ENCODE assay signal across 17 cellular contexts in genomic region chr16:73152731-73153130, GRCh38.
DNase-seq lines count a peak whose midpoint lies in the region; ATAC-seq and TF ChIP-seq lines count a peak whose summit lies in the region.
"Had no signal": no experiment of that assay in that cellular context is flagged by ENCODE, and none has a peak within 500 bp of the region (broad histone marks: within the 10 kb centered on the region; RNA-seq: fewer than 3 reads in every experiment).

No MANE protein-coding gene starts in this region.

- no peaks in the 10 kb centered on the region for H3K36me3 Mint-ChIP-seq in activated CD4-positive, alpha-beta T cell treated with anti-CD3 and anti-CD28 coated beads, Interleukin-2, amount 10 ng/mL, durations not matched to agents 7 days and 5 days (ENCODE audit: low read depth)
- no peaks in the 10 kb centered on the region for H3K36me3 Mint-ChIP-seq in activated naive CD4-positive, alpha-beta T cell treated with anti-CD3 and anti-CD28 coated beads, Interleukin-2, amount 10 ng/mL, durations not matched to agents 7 days and 5 days

- POLR2A ChIA-PET in activated CD4-positive, alpha-beta T cell treated with anti-CD3 and anti-CD28 coated beads, Interleukin-2, amount 10 ng/mL, durations not matched to agents 7 days and 5 days (lab: Charles Lee): no interaction called here

- H3K9me3 Mint-ChIP-seq in activated CD4-positive, alpha-beta T cell treated with anti-CD3 and anti-CD28 coated beads, Interleukin-2, amount 10 ng/mL, durations not matched to agents 7 days and 5 days: no peaks in the 10 kb centered on the region
- no peaks in the 10 kb centered on the region for H3K9me3 Mint-ChIP-seq in activated naive CD4-positive, alpha-beta T cell treated with anti-CD3 and anti-CD28 coated beads, Interleukin-2, amount 10 ng/mL, durations not matched to agents 7 days and 5 days
- H3K9me3 Mint-ChIP-seq: activated CD4-positive, alpha-beta T cell treated with anti-CD3 and anti-CD28 coated beads, Interleukin-2, amount 10 ng/mL, durations not matched to agents 24 days and 14 days had no signal

- no peak for TF ChIP-seq CTCF in cardiac muscle cell (IDR thresholded peaks at IDR 0.05; ENCODE audit: low read depth, low read length)
- no peak for TF ChIP-seq CTCF in WERI-Rb-1 (IDR thresholded peaks at IDR 0.05; ENCODE audit: low read depth, low read length)
- no peak for TF ChIP-seq CTCF in upper lobe of left lung (IDR thresholded peaks at IDR 0.05)

- CTCF ChIA-PET in activated CD4-positive, alpha-beta T cell treated with anti-CD3 and anti-CD28 coated beads, Interleukin-2, amount 10 ng/mL, durations not matched to agents 7 days and 5 days (lab: Charles Lee): no interaction called here
- CTCF ChIA-PET in activated naive CD4-positive, alpha-beta T cell treated with anti-CD3 and anti-CD28 coated beads, Interleukin-2, amount 10 ng/mL, durations not matched to agents 7 days and 5 days (lab: Charles Lee): no interaction called here

- no peak for TF ChIP-seq EP300 in upper lobe of left lung (IDR thresholded peaks at IDR 0.05)

- ATAC-seq in Right ventricle myocardium superior (ENCODE audit: poor library complexity): no peak
- no peak for ATAC-seq in upper lobe of left lung (ENCODE audit: low FRiP score in 2 of 2)

- H3K27ac ChIP-seq in cardiac muscle cell (peak overlapping the region; percentile 0), WERI-Rb-1 (no peak overlapping the region), upper lobe of left lung (peak overlapping the region in 3 of 4 donors; percentile 24 to 53 (median 50))
- H3K27ac ChIP-seq: parathyroid adenoma, PC-9 had no signal

- H3K27me3 ChIP-seq in cardiac muscle cell (no peaks in the 10 kb centered on the region), WERI-Rb-1 (ENCODE audit: insufficient read depth, low read depth, severe bottlenecking) (no peaks in the 10 kb centered on the region), upper lobe of left lung (no peaks in the 10 kb centered on the region)
- H3K27me3 ChIP-seq: adrenal gland, esophagus muscularis mucosa, testis had no signal

- H3K4me3 ChIP-seq in cardiac muscle cell (no peak overlapping the region), WERI-Rb-1 (ENCODE audit: low read depth, low read length) (no peak overlapping the region), upper lobe of left lung (no peak overlapping the region)
- H3K4me3 ChIP-seq: adrenal gland, esophagus muscularis mucosa, PC-9, testis had no signal

- H3K4me1 Mint-ChIP-seq in activated CD4-positive, alpha-beta T cell treated with anti-CD3 and anti-CD28 coated beads, Interleukin-2, amount 10 ng/mL, durations not matched to agents 7 days and 5 days: no peaks in the 10 kb centered on the region
- H3K4me1 Mint-ChIP-seq in activated naive CD4-positive, alpha-beta T cell treated with anti-CD3 and anti-CD28 coated beads, Interleukin-2, amount 10 ng/mL, durations not matched to agents 7 days and 5 days: no peaks in the 10 kb centered on the region
- H3K4me1 Mint-ChIP-seq: activated CD4-positive, alpha-beta T cell treated with anti-CD3 and anti-CD28 coated beads, Interleukin-2, amount 10 ng/mL, durations not matched to agents 24 days and 14 days had no signal

- TF ChIP-seq POLR2A in upper lobe of left lung (IDR thresholded peaks at IDR 0.05): no peak

- intact Hi-C loops in Right ventricle myocardium superior (cut with DNase I): no loop called here

- H3K4me1 ChIP-seq in cardiac muscle cell (ENCODE audit: low read depth): peaks cover 12% of the 10 kb centered on the region
- H3K4me1 ChIP-seq in upper lobe of left lung: peaks cover 0 to 18% (median 11%) of the 10 kb centered on the region in 4 donors
- H3K4me1 ChIP-seq: parathyroid adenoma, testis had no signal

- H3K36me3 ChIP-seq in cardiac muscle cell (no peaks in the 10 kb centered on the region), WERI-Rb-1 (no peaks in the 10 kb centered on the region), upper lobe of left lung (no peaks in the 10 kb centered on the region)
- H3K36me3 ChIP-seq: adrenal gland, esophagus muscularis mucosa had no signal

- 35 to 38% methylated on average over 6 of the region's 6 CpGs for WGBS in upper lobe of left lung, 2 donors

- H3K4me3 Mint-ChIP-seq in activated CD4-positive, alpha-beta T cell treated with anti-CD3 and anti-CD28 coated beads, Interleukin-2, amount 10 ng/mL, durations not matched to agents 7 days and 5 days: no peak overlapping the region
- H3K4me3 Mint-ChIP-seq in activated naive CD4-positive, alpha-beta T cell treated with anti-CD3 and anti-CD28 coated beads, Interleukin-2, amount 10 ng/mL, durations not matched to agents 7 days and 5 days: no peak overlapping the region
- H3K4me3 Mint-ChIP-seq: activated CD4-positive, alpha-beta T cell treated with anti-CD3 and anti-CD28 coated beads, Interleukin-2, amount 10 ng/mL, durations not matched to agents 24 days and 14 days had no signal

- no peak overlapping the region for H3K27ac Mint-ChIP-seq in activated CD4-positive, alpha-beta T cell treated with anti-CD3 and anti-CD28 coated beads, Interleukin-2, amount 10 ng/mL, durations not matched to agents 7 days and 5 days
- H3K27ac Mint-ChIP-seq in activated naive CD4-positive, alpha-beta T cell treated with anti-CD3 and anti-CD28 coated beads, Interleukin-2, amount 10 ng/mL, durations not matched to agents 7 days and 5 days: no peak overlapping the region
- H3K27ac Mint-ChIP-seq: activated CD4-positive, alpha-beta T cell treated with anti-CD3 and anti-CD28 coated beads, Interleukin-2, amount 10 ng/mL, durations not matched to agents 24 days and 14 days had no signal

- DNase-seq in cardiac muscle cell (ENCODE audit: low read depth in 1 of 2, low spot score in 1 of 2) (peak; percentile 34 to 73), Right ventricle myocardium superior (no peak), WERI-Rb-1 (peak; percentile 76), iris pigment epithelial cell (ENCODE audit: low read depth) (peak; percentile 44), upper lobe of left lung (no peak), NOMO-1 (lab: John Stamatoyannopoulos, UW; ENCODE audit: unreplicated experiment in 2 of 2) (no peak)
- DNase-seq in activated CD4-positive, alpha-beta T cell treated with anti-CD3 and anti-CD28 coated beads, Interleukin-2, amount 10 ng/mL, durations not matched to agents 7 days and 5 days: no peak
- DNase-seq in activated naive CD4-positive, alpha-beta T cell treated with anti-CD3 and anti-CD28 coated beads, Interleukin-2, amount 10 ng/mL, durations not matched to agents 7 days and 5 days: no peak
- DNase-seq: ACHN; activated CD4-positive, alpha-beta T cell treated with anti-CD3 and anti-CD28 coated beads, Interleukin-2, amount 10 ng/mL, durations not matched to agents 24 days and 14 days; activated T-cell treated with anti-CD3 and anti-CD28 coated beads, Interleukin-2, amount 50 U/mL, for 48 hours; adrenal gland; PC-9; T-helper 2 cell; testis had no signal

- H3K27me3 Mint-ChIP-seq in activated CD4-positive, alpha-beta T cell treated with anti-CD3 and anti-CD28 coated beads, Interleukin-2, amount 10 ng/mL, durations not matched to agents 7 days and 5 days: peaks cover 6% of the 10 kb centered on the region
- H3K27me3 Mint-ChIP-seq in activated naive CD4-positive, alpha-beta T cell treated with anti-CD3 and anti-CD28 coated beads, Interleukin-2, amount 10 ng/mL, durations not matched to agents 7 days and 5 days: peaks cover 18% of the 10 kb centered on the region

- H3K9me3 ChIP-seq in cardiac muscle cell (ENCODE audit: low read depth) (no peaks in the 10 kb centered on the region), WERI-Rb-1 (ENCODE audit: severe bottlenecking) (no peaks in the 10 kb centered on the region), upper lobe of left lung (no peaks in the 10 kb centered on the region)
- H3K9me3 ChIP-seq: adrenal gland, esophagus muscularis mucosa, testis had no signal

Comparison
In these comparisons a context has a peak if more than half of its experiments do, and no peak if none do; other contexts are left out.
1. DNase-seq: peak in cardiac muscle cell (2 of 2), WERI-Rb-1 (single experiment) and iris pigment epithelial cell (single experiment); none in Right ventricle myocardium superior (single experiment), upper lobe of left lung (0 of 2), activated CD4-positive, alpha-beta T cell treated with anti-CD3 and anti-CD28 coated beads, Interleukin-2, amount 10 ng/mL, durations not matched to agents 7 days and 5 days (single experiment), activated naive CD4-positive, alpha-beta T cell treated with anti-CD3 and anti-CD28 coated beads, Interleukin-2, amount 10 ng/mL, durations not matched to agents 7 days and 5 days (single experiment) and NOMO-1 (0 of 2).